8 cellular contexts compared by ENCODE assay signal in the genomic region with DNA sequence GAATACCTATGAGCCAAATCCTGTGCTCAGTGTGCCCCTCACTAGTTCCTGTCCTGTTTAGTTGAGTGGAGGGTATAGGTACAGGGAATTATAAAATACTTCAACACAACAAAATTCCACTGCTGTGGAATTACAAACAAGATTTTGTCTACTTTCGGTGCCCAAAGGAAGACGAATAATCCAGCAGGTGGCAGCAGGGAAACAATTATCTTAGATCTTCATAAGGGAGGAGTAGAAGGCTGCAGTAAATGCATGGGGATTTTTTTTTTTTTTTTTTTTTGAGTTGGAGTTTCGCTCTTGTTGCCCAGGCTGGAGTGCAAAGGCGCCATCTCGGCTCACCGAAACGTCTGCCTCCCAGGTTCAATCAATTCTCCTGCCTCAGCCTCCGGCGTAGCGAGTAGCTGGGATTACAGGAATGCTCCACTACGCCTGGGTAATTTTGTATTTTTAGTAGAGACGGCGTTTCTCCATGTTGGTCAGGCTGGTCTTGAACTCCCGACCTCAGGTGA. TPM values are rescaled to one million over a fixed set of nuclear protein-coding genes. Genes with fewer than 3 reads are reported as not detected.
DNase-seq lines count a peak whose midpoint lies in the region; ATAC-seq and TF ChIP-seq lines count a peak whose summit lies in the region.

No MANE protein-coding gene starts in this region.

- ATAC-seq in GM18502 (IDR thresholded peaks at IDR 0.05; ENCODE audit: poor library complexity, unreplicated experiment) = no peak

- TF ChIP-seq CTCF in left ventricle myocardium inferior (IDR thresholded peaks at IDR 0.05; ENCODE audit: borderline replicate concordance) = peak; percentile 68

- H3K4me1 ChIP-seq in left ventricle myocardium inferior = peaks cover 47% of the 10 kb centered on the region

- in situ Hi-C loops in SK-MEL-5 (cut with HindIII; ENCODE audit: low pct_unique_long_range_greater_than_20kb, low sequenced_read_pairs) = no loop called here

- H3K36me3 ChIP-seq in left ventricle myocardium inferior = no peaks in the 10 kb centered on the region

- peak; percentile 80 for DNase-seq in Daoy (ENCODE audit: low read depth)
- peak; percentile 82 for DNase-seq in NCI-H1092 treated with DMSO at 0.1 percent for 48 hours (lab: John Stamatoyannopoulos, UW)
- peak; percentile 97 for DNase-seq in SK-MEL-5 (ENCODE audit: low read depth, low spot score)
- peak; percentile 71 for DNase-seq in amniotic stem cell (lab: John Stamatoyannopoulos, UW)
- DNase-seq in left ventricle myocardium inferior = peak; percentile 20
- DNase-seq in renal cortical epithelial cell (ENCODE audit: low read depth) = peak; percentile 92
- no peak for DNase-seq in NK-92 treated with Interleukin-12 subunit alpha and Interleukin-12 subunit beta, amount 100 ng/mL, for 24 hours (lab: John Stamatoyannopoulos, UW)

- H3K4me3 ChIP-seq in left ventricle myocardium inferior = peak overlapping the region; percentile 39

- no peaks in the 10 kb centered on the region for H3K27me3 ChIP-seq in left ventricle myocardium inferior (ENCODE audit: low read depth)

- H3K27ac ChIP-seq in left ventricle myocardium inferior (replicated peaks) = peak overlapping the region; percentile 61

- intact Hi-C loops in left ventricle myocardium inferior (cut with micrococcal nuclease) = no loop called here

- no peaks in the 10 kb centered on the region for H3K9me3 ChIP-seq in left ventricle myocardium inferior (replicated peaks)

RNA-seq across cellular contexts. Expression of a gene that starts 2.0 kb away (rescaled TPM):
- total RNA-seq in Daoy (2014; rRNA removed; shearing (Covaris generic)) = 19.6 and 30.9 TPM in 2 replicates
- 54.5 and 57.0 TPM in 2 replicates for total RNA-seq in SK-MEL-5 (2014; rRNA removed; shearing (Covaris generic))
- polyA plus RNA-seq in SK-MEL-5 (2015; cell fraction: cytosol; rRNA removed) = 103 and 122 TPM in 2 replicates
- polyA plus RNA-seq in SK-MEL-5 (2015; cell fraction: nucleus; rRNA removed) = 143 and 164 TPM in 2 replicates
- total RNA-seq in left ventricle myocardium inferior = 28.5 TPM
- 67.4 and 95.5 TPM in 2 replicates for total RNA-seq in renal cortical epithelial cell

RNA-seq across cellular contexts. Expression of a gene that starts 6.3 kb away (rescaled TPM):
- total RNA-seq in Daoy (2014; rRNA removed; shearing (Covaris generic)) = 91.0 and 95.0 TPM in 2 replicates
- total RNA-seq in SK-MEL-5 (2014; rRNA removed; shearing (Covaris generic)) = 116 and 133 TPM in 2 replicates
- 126 and 136 TPM in 2 replicates for polyA plus RNA-seq in SK-MEL-5 (2015; cell fraction: cytosol; rRNA removed)
- polyA plus RNA-seq in SK-MEL-5 (2015; cell fraction: nucleus; rRNA removed) = 42.1 and 51.2 TPM in 2 replicates
- 40.5 TPM for total RNA-seq in left ventricle myocardium inferior
- total RNA-seq in renal cortical epithelial cell = 75.6 and 82.8 TPM in 2 replicates

RNA-seq across cellular contexts. Expression of a gene that starts 20.6 kb away (rescaled TPM):
- 0.23 TPM in 1 of 2 replicates, not detected in the other for total RNA-seq in Daoy (2014; rRNA removed; shearing (Covaris generic))
- 0.80 and 1.2 TPM in 2 replicates for total RNA-seq in SK-MEL-5 (2014; rRNA removed; shearing (Covaris generic))
- polyA plus RNA-seq in SK-MEL-5 (2015; cell fraction: cytosol; rRNA removed) = 0.75 TPM in 1 of 2 replicates, not detected in the other
- polyA plus RNA-seq in SK-MEL-5 (2015; cell fraction: nucleus; rRNA removed) = not detected in 2 replicates
- total RNA-seq in left ventricle myocardium inferior (not detected), renal cortical epithelial cell (not detected in 2 replicates)

RNA-seq across cellular contexts. Expression of a gene that starts 30.4 kb away (rescaled TPM):
- 76.8 and 90.9 TPM in 2 replicates for total RNA-seq in Daoy (2014; rRNA removed; shearing (Covaris generic))
- total RNA-seq in SK-MEL-5 (2014; rRNA removed; shearing (Covaris generic)) = 90.9 and 110 TPM in 2 replicates
- 43.2 and 49.2 TPM in 2 replicates for polyA plus RNA-seq in SK-MEL-5 (2015; cell fraction: cytosol; rRNA removed)
- polyA plus RNA-seq in SK-MEL-5 (2015; cell fraction: nucleus; rRNA removed) = 91.2 and 121 TPM in 2 replicates
- total RNA-seq in left ventricle myocardium inferior = 19.4 TPM
- 16.8 and 20.0 TPM in 2 replicates for total RNA-seq in renal cortical epithelial cell

RNA-seq across cellular contexts. Expression of a gene that starts 30.6 kb away (rescaled TPM):
- 11.4 and 13.4 TPM in 2 replicates for total RNA-seq in Daoy (2014; rRNA removed; shearing (Covaris generic))
- 17.7 and 22.1 TPM in 2 replicates for total RNA-seq in SK-MEL-5 (2014; rRNA removed; shearing (Covaris generic))
- 6.7 and 9.0 TPM in 2 replicates for polyA plus RNA-seq in SK-MEL-5 (2015; cell fraction: cytosol; rRNA removed)
- polyA plus RNA-seq in SK-MEL-5 (2015; cell fraction: nucleus; rRNA removed) = 11.7 and 12.6 TPM in 2 replicates
- total RNA-seq in left ventricle myocardium inferior = 12.0 TPM
- 5.8 and 7.5 TPM in 2 replicates for total RNA-seq in renal cortical epithelial cell
